ENCODE assay signal across 8 cellular contexts in the genomic region with DNA sequence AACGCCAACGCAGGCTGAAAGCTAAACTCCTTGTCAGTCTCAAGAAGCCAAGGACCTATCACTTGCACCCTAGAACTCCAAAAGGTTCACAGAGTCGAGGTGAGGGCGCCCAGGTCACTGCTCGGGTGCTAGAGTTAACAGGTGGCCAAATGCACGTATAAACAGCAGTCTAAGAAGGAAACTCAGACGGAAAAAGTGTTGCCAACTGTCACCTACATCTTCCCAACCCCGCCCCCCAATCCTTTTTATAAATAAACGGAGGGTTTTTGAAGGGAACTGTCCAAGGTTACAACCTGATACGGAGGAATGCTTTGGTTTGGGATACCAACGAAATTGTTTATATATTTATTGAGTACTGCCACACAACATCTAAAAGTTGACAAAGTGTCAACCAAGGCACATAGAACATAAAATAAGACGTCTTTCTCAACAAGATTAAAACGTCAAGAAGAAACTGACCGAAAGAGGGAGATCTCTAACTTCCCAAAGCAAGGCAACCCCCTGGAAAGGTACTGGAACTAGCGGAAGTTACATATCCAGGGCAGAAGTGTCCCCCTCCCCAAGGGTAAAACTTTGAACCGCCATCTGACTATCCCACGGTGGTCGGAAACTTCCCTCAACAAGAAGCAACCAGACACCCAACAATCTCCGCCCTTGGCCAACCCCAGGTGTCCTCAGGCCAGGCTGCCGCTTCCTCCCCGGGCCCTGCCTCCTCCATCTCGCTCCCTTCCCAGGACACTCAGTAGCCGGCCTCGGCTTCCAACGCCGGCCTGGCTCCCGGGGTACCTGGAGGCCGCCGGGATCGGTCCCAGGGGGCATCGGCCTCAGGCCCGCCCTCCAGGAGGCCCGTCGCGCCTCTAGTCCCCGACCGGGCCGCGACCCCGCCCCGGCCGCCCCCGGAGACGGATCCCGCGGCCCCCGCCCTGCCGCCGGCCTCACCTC. TPM values are rescaled to one million over a fixed set of nuclear protein-coding genes. Genes with fewer than 3 reads are reported as not detected.
DNase-seq lines count a peak whose midpoint lies in the region; ATAC-seq and TF ChIP-seq lines count a peak whose summit lies in the region.

No MANE protein-coding gene starts in this region.

- peak; percentile 22 for ATAC-seq in HG02763 (IDR thresholded peaks at IDR 0.05; ENCODE audit: unreplicated experiment)
- ATAC-seq in stimulated activated naive B cell treated with anti-CD40 and anti-IgM and Interleukin-4, amounts not matched to agents 10 μg/mL and 1 μg/mL and 100 μg/mL, for 72 hours (replicated peaks), result peak; percentile 24 to 26

- H3K18ac ChIP-seq in mesendoderm (ENCODE audit: low read length), result peak overlapping the region; percentile 62

- H3K36me3 ChIP-seq in mesendoderm (ENCODE audit: control insufficient read depth, insufficient read depth, low read length), result no peaks in the 10 kb centered on the region

- no CpG with 5 or more reads among the region's 49 CpGs for WGBS in mesendoderm (ENCODE audit: extremely low coverage, insufficient coverage, low lambda C conversion rate)

- no peak overlapping the region for H2BK5ac ChIP-seq in mesendoderm (ENCODE audit: low read length)

- H2AK5ac ChIP-seq in mesendoderm (ENCODE audit: low read length), result no peak overlapping the region

- H3K27ac Mint-ChIP-seq in stimulated activated naive B cell treated with anti-CD40 and anti-IgM and Interleukin-4, amounts not matched to agents 10 μg/mL and 1 μg/mL and 100 μg/mL, for 72 hours, result peak overlapping the region; percentile 97

- H3K79me1 ChIP-seq in mesendoderm (ENCODE audit: low read length), result peaks cover 14% of the 10 kb centered on the region

- H3K56ac ChIP-seq in mesendoderm (ENCODE audit: low read length), result peak overlapping the region; percentile 98

- peaks cover 28 to 65% of the 10 kb centered on the region in 2 donors for H3K4me1 Mint-ChIP-seq in stimulated activated naive B cell treated with anti-CD40 and anti-IgM and Interleukin-4, amounts not matched to agents 10 μg/mL and 1 μg/mL and 100 μg/mL, for 72 hours

- peaks cover 27% of the 10 kb centered on the region for H3K79me2 ChIP-seq in mesendoderm (ENCODE audit: control insufficient read depth, insufficient read depth, low read length)

- H3K36me3 Mint-ChIP-seq in stimulated activated naive B cell treated with anti-CD40 and anti-IgM and Interleukin-4, amounts not matched to agents 10 μg/mL and 1 μg/mL and 100 μg/mL, for 72 hours, result no peaks in the 10 kb centered on the region

- no peaks in the 10 kb centered on the region for H3K27me3 Mint-ChIP-seq in stimulated activated naive B cell treated with anti-CD40 and anti-IgM and Interleukin-4, amounts not matched to agents 10 μg/mL and 1 μg/mL and 100 μg/mL, for 72 hours

- TF ChIP-seq CTCF in epithelial cell of esophagus (IDR thresholded peaks at IDR 0.05; ENCODE audit: insufficient read depth, low read depth, low read length, missing control alignments), result peak; percentile 33

- H3K4me3 ChIP-seq in epithelial cell of esophagus (ENCODE audit: low read length) (peak overlapping the region; percentile 90), mesendoderm (ENCODE audit: low read length) (peak overlapping the region; percentile 98)

- H3K9me3 Mint-ChIP-seq in stimulated activated naive B cell treated with anti-CD40 and anti-IgM and Interleukin-4, amounts not matched to agents 10 μg/mL and 1 μg/mL and 100 μg/mL, for 72 hours, result no peaks in the 10 kb centered on the region

- no peak overlapping the region for H4K5ac ChIP-seq in mesendoderm (ENCODE audit: low read length)

- DNase-seq in SKM-1 treated with dmso at 0.1 percent for 144 hours (lab: John Stamatoyannopoulos, UW; ENCODE audit: unreplicated experiment) (peak; percentile 29), SKM-1 (lab: John Stamatoyannopoulos, UW; ENCODE audit: unreplicated experiment) (no peak), NCI-H524 (lab: John Stamatoyannopoulos, UW) (peak; percentile 55 to 76), activated T-cell treated with anti-CD3 and anti-CD28 coated beads for 1 hour (ENCODE audit: low read depth) (peak; percentile 18), epithelial cell of esophagus (ENCODE audit: low read depth) (peak; percentile 46), mesendoderm (peak; percentile 86)
- DNase-seq in stimulated activated naive B cell treated with anti-CD40 and anti-IgM and Interleukin-4, amounts not matched to agents 10 μg/mL and 1 μg/mL and 100 μg/mL, for 72 hours, result peak; percentile 26

- no peak overlapping the region for H3K4ac ChIP-seq in mesendoderm (ENCODE audit: low read depth, low read length)

- peaks cover 2% of the 10 kb centered on the region for H3K4me1 ChIP-seq in mesendoderm (ENCODE audit: control insufficient read depth, low read depth, low read length)

- H4K8ac ChIP-seq in mesendoderm (ENCODE audit: low read depth, low read length), result no peak overlapping the region

- peak overlapping the region; percentile 69 for H3K4me2 ChIP-seq in mesendoderm (ENCODE audit: low read length)

- no peaks in the 10 kb centered on the region for H3K27me3 ChIP-seq in mesendoderm (ENCODE audit: insufficient read depth, low read length, poor library complexity)

- no peak overlapping the region for H2BK15ac ChIP-seq in mesendoderm (replicated peaks; ENCODE audit: low read depth)

- peak overlapping the region; percentile 97 to 99 for H3K4me3 Mint-ChIP-seq in stimulated activated naive B cell treated with anti-CD40 and anti-IgM and Interleukin-4, amounts not matched to agents 10 μg/mL and 1 μg/mL and 100 μg/mL, for 72 hours

- H3K23ac ChIP-seq in mesendoderm (ENCODE audit: low read length), result peak overlapping the region; percentile 45

- peak overlapping the region; percentile 96 for H3K9ac ChIP-seq in mesendoderm (ENCODE audit: low read length)

- H2BK120ac ChIP-seq in mesendoderm (ENCODE audit: low read depth, low read length), result no peak overlapping the region

- peak overlapping the region; percentile 71 for H3K27ac ChIP-seq in mesendoderm (ENCODE audit: low read depth, low read length)

RNA-seq across cellular contexts. Expression of a gene that starts 1.0 kb away (rescaled TPM):
- 18.5 TPM for polyA plus RNA-seq in mesendoderm (2013, experiment 1 of 2)
- polyA plus RNA-seq in mesendoderm (2013, experiment 2 of 2), result 17.7 TPM

RNA-seq across cellular contexts. Expression of a gene that starts 33.7 kb away (rescaled TPM):
- polyA plus RNA-seq in mesendoderm (2013, experiment 1 of 2), result 336 TPM
- polyA plus RNA-seq in mesendoderm (2013, experiment 2 of 2), result 338 TPM

RNA-seq across cellular contexts. Expression of a gene that starts 46.5 kb away (rescaled TPM):
- 1,478 TPM for polyA plus RNA-seq in mesendoderm (2013, experiment 1 of 2)
- 1,444 TPM for polyA plus RNA-seq in mesendoderm (2013, experiment 2 of 2)
